24 cellular contexts compared by ENCODE assay signal in genomic region chr16:66240565-66240964, GRCh38.
DNase-seq lines count a peak whose midpoint lies in the region; ATAC-seq, FAIRE-seq and TF ChIP-seq lines count a peak whose summit lies in the region.
"Had no signal": no experiment of that assay in that cellular context is flagged by ENCODE, and none has a peak within 500 bp of the region (broad histone marks: within the 10 kb centered on the region; RNA-seq: fewer than 3 reads in every experiment).

No MANE protein-coding gene starts in this region.

- ATAC-seq in Right ventricle myocardium superior (ENCODE audit: poor library complexity): peak; percentile 61
- ATAC-seq in left ventricle myocardium superior: peak; percentile 85
- ATAC-seq in activated naive CD8-positive, alpha-beta T cell treated with anti-CD3 and anti-CD28 coated beads, Interleukin-2, amount 50 U/mL, for 24 hours: no peak
- ATAC-seq in activated CD4-positive, alpha-beta T cell treated with anti-CD3 and anti-CD28 coated beads for 36 hours: no peak

- no peaks in the 10 kb centered on the region for H3K4me1 ChIP-seq in testis
- no peaks in the 10 kb centered on the region for H3K4me1 ChIP-seq in small intestine (ENCODE audit: control insufficient read depth in 2 of 2, insufficient read depth in 1 of 2, low read depth in 1 of 2, low read length in 1 of 2)
- H3K4me1 ChIP-seq: SJSA1 had no signal

- DNase-seq in Right ventricle myocardium superior (no peak), cardiac septum (ENCODE audit: low spot score) (no peak), left ventricle myocardium superior (peak; percentile 55), posterior vena cava (ENCODE audit: low spot score) (peak; percentile 84), testis (no peak), small intestine (no peak)
- no peak for DNase-seq in activated naive CD8-positive, alpha-beta T cell treated with anti-CD3 and anti-CD28 coated beads, Interleukin-2, amount 50 U/mL, for 24 hours
- DNase-seq in activated CD4-positive, alpha-beta T cell treated with anti-CD3 and anti-CD28 coated beads for 36 hours: no peak
- DNase-seq: AML-193; Calu3; CD8-positive, alpha-beta memory T cell; GDM1; GOT3; IMR-90; NCI-H1092 treated with DMSO at 0.1 percent for 48 hours; NCI-H1436 treated with DMSO at 0.1 percent for 48 hours; NCI-H2029; NCI-H226; NCI-H510A treated with DMSO at 0.1 percent for 48 hours; NCI-H748 treated with DMSO at 0.1 percent for 48 hours; NK-92 treated with Interleukin-12 subunit alpha and Interleukin-12 subunit beta, amount 100 ng/mL, for 24 hours had no signal

- no peak overlapping the region for H3K4me3 Mint-ChIP-seq in activated naive CD8-positive, alpha-beta T cell treated with anti-CD3 and anti-CD28 coated beads, Interleukin-2, amount 50 U/mL, for 24 hours
- no peak overlapping the region for H3K4me3 Mint-ChIP-seq in activated CD4-positive, alpha-beta T cell treated with anti-CD3 and anti-CD28 coated beads for 36 hours

- TF ChIP-seq POLR2A in testis (IDR thresholded peaks at IDR 0.05): no peak

- intact Hi-C loops in Right ventricle myocardium superior (cut with DNase I): loop anchor here (10.0 kb wide), 2 partner anchors 56 to 96 kb away; no protein-coding TSS in a partner anchor
- intact Hi-C loops in cardiac septum (cut with DNase I): loop anchor here (5.0 to 10.0 kb wide), 2 partner anchors 48 to 1116 kb away; partner anchors contain the start of gene CDH11
- intact Hi-C loops in left ventricle myocardium superior (cut with micrococcal nuclease): no loop called here
- intact Hi-C loops in posterior vena cava (cut with DNase I): no loop called here
- intact Hi-C loops in testis (cut with DNase I; ENCODE audit: low total_unique reads): no loop called here
- intact Hi-C loops in activated CD4-positive, alpha-beta T cell treated with anti-CD3 and anti-CD28 coated beads for 36 hours (cut with DNase I, micrococcal nuclease): no loop called here

- 67 to 74% methylated on average over 6 to 7 of the region's 7 CpGs for WGBS in testis, 2 donors
- 68 to 82% (median 80%) methylated on average over 7 of the region's 7 CpGs for WGBS in small intestine, 3 donors

- H3K4me3 ChIP-seq in testis: no peak overlapping the region
- H3K4me3 ChIP-seq in small intestine (ENCODE audit: low read depth in 1 of 2, low read length in 2 of 2): no peak overlapping the region
- H3K4me3 ChIP-seq: SJSA1 had no signal

- H3K27me3 ChIP-seq in testis: no peaks in the 10 kb centered on the region
- H3K27me3 ChIP-seq in small intestine (ENCODE audit: control insufficient read depth in 2 of 2, insufficient read depth in 2 of 2, low read length in 2 of 2): no peaks in the 10 kb centered on the region
- H3K27me3 ChIP-seq: SJSA1 had no signal

- H3K9me3 ChIP-seq in testis (no peaks in the 10 kb centered on the region), small intestine (ENCODE audit: control insufficient read depth, low read depth) (no peaks in the 10 kb centered on the region)

- H3K36me3 ChIP-seq in testis (ENCODE audit: low read depth, missing control alignments) (no peaks in the 10 kb centered on the region), small intestine (ENCODE audit: control insufficient read depth in 2 of 2, insufficient read depth in 2 of 2, low read length in 2 of 2) (no peaks in the 10 kb centered on the region)
- H3K36me3 ChIP-seq: SJSA1 had no signal

- POLR2A ChIA-PET in activated CD4-positive, alpha-beta T cell treated with anti-CD3 and anti-CD28 coated beads for 36 hours (lab: Charles Lee): no interaction called here

- no peak for TF ChIP-seq CTCF in testis (IDR thresholded peaks at IDR 0.05)

- no peak for FAIRE-seq in small intestine (lab: Jason Lieb, UNC)

- H3K9me3 Mint-ChIP-seq in activated naive CD8-positive, alpha-beta T cell treated with anti-CD3 and anti-CD28 coated beads, Interleukin-2, amount 50 U/mL, for 24 hours: peaks cover 5% of the 10 kb centered on the region
- no peaks in the 10 kb centered on the region for H3K9me3 Mint-ChIP-seq in activated CD4-positive, alpha-beta T cell treated with anti-CD3 and anti-CD28 coated beads for 36 hours (ENCODE audit: low read depth)

- H3K36me3 Mint-ChIP-seq in activated naive CD8-positive, alpha-beta T cell treated with anti-CD3 and anti-CD28 coated beads, Interleukin-2, amount 50 U/mL, for 24 hours (ENCODE audit: low read depth): no peaks in the 10 kb centered on the region
- no peaks in the 10 kb centered on the region for H3K36me3 Mint-ChIP-seq in activated CD4-positive, alpha-beta T cell treated with anti-CD3 and anti-CD28 coated beads for 36 hours (ENCODE audit: low read depth)

- peaks cover 12% of the 10 kb centered on the region for H3K27me3 Mint-ChIP-seq in activated naive CD8-positive, alpha-beta T cell treated with anti-CD3 and anti-CD28 coated beads, Interleukin-2, amount 50 U/mL, for 24 hours
- peaks cover 8% of the 10 kb centered on the region for H3K27me3 Mint-ChIP-seq in activated CD4-positive, alpha-beta T cell treated with anti-CD3 and anti-CD28 coated beads for 36 hours

- H3K27ac ChIP-seq in testis: no peak overlapping the region
- no peak overlapping the region for H3K27ac ChIP-seq in small intestine (ENCODE audit: low read depth in 1 of 2, low read length in 1 of 2)
- H3K27ac ChIP-seq: KMS-11, RWPE1, SJSA1 had no signal

- H3K4me1 Mint-ChIP-seq in activated naive CD8-positive, alpha-beta T cell treated with anti-CD3 and anti-CD28 coated beads, Interleukin-2, amount 50 U/mL, for 24 hours: no peaks in the 10 kb centered on the region
- no peaks in the 10 kb centered on the region for H3K4me1 Mint-ChIP-seq in activated CD4-positive, alpha-beta T cell treated with anti-CD3 and anti-CD28 coated beads for 36 hours
- H3K4me1 Mint-ChIP-seq: CD8-positive, alpha-beta memory T cell had no signal

- H3K27ac Mint-ChIP-seq in activated naive CD8-positive, alpha-beta T cell treated with anti-CD3 and anti-CD28 coated beads, Interleukin-2, amount 50 U/mL, for 24 hours: no peak overlapping the region
- no peak overlapping the region for H3K27ac Mint-ChIP-seq in activated CD4-positive, alpha-beta T cell treated with anti-CD3 and anti-CD28 coated beads for 36 hours

- CTCF ChIA-PET in activated CD4-positive, alpha-beta T cell treated with anti-CD3 and anti-CD28 coated beads for 36 hours (lab: Charles Lee): interaction anchor here (1.1 kb wide), 1 partner anchor 28 kb away, joined by 3 read pairs; no protein-coding TSS in a partner anchor

Comparison
In these comparisons a context has a peak if more than half of its experiments do, and no peak if none do; other contexts are left out.
1. DNase-seq: peak in left ventricle myocardium superior (single experiment) and posterior vena cava (single experiment); none in Right ventricle myocardium superior (single experiment), cardiac septum (single experiment), activated naive CD8-positive, alpha-beta T cell treated with anti-CD3 and anti-CD28 coated beads, Interleukin-2, amount 50 U/mL, for 24 hours (single experiment), testis (single experiment), small intestine (single experiment) and activated CD4-positive, alpha-beta T cell treated with anti-CD3 and anti-CD28 coated beads for 36 hours (single experiment).
2. intact Hi-C loops: an anchor here in Right ventricle myocardium superior (10.0 kb wide) and cardiac septum (5.0 to 10.0 kb wide); none called in left ventricle myocardium superior, posterior vena cava, testis and activated CD4-positive, alpha-beta T cell treated with anti-CD3 and anti-CD28 coated beads for 36 hours.
3. ATAC-seq: peak in Right ventricle myocardium superior (single experiment) and left ventricle myocardium superior (single experiment); none in activated naive CD8-positive, alpha-beta T cell treated with anti-CD3 and anti-CD28 coated beads, Interleukin-2, amount 50 U/mL, for 24 hours (single experiment) and activated CD4-positive, alpha-beta T cell treated with anti-CD3 and anti-CD28 coated beads for 36 hours (single experiment).